ENCODE assay signal across 18 cellular contexts in genomic region chr9:86045654-86046053, GRCh38. TPM values are rescaled to one million over a fixed set of nuclear protein-coding genes. Genes with fewer than 3 reads are reported as not detected.
DNase-seq lines count a peak whose midpoint lies in the region; ATAC-seq and TF ChIP-seq lines count a peak whose summit lies in the region.
"Had no signal": no experiment of that assay in that cellular context is flagged by ENCODE, and none has a peak within 500 bp of the region (broad histone marks: within the 10 kb centered on the region; RNA-seq: fewer than 3 reads in every experiment).

No MANE protein-coding gene starts in this region.

- POLR2A ChIA-PET in HEK293 (lab: Yijun Ruan, JAX) (no interaction called here), A673 (lab: Charles Lee; ENCODE audit: low non-redundant PET) (no interaction called here), WTC11 (lab: Charles Lee) (interaction anchor here (0.5 to 1.1 kb wide), 2 partner anchors 29 to 146 kb away, joined by 3 to 13 read pairs; no protein-coding TSS in a partner anchor)

- 0 out of 2 replicates have a peak, but pooled peaks cover 3% of the 10 kb centered on the region for H3K4me1 Mint-ChIP-seq in WTC11
- H3K4me1 Mint-ChIP-seq: CD4-positive, alpha-beta memory T cell had no signal

- peaks cover 4% of the 10 kb centered on the region; the same call in 1 of the 2 replicates for H3K9me3 Mint-ChIP-seq in WTC11

- H3K36me3 Mint-ChIP-seq in WTC11, result peaks cover 11% of the 10 kb centered on the region
- H3K36me3 Mint-ChIP-seq: CD4-positive, alpha-beta memory T cell had no signal

- no peak overlapping the region for H3K27ac Mint-ChIP-seq in WTC11
- H3K27ac Mint-ChIP-seq: CD4-positive, alpha-beta memory T cell had no signal

- ATAC-seq in mucosa of descending colon (peak; percentile 26), WTC11 (no peak)

- no peak for TF ChIP-seq CTCF in HEK293 (tag by site-specific recombination; IDR thresholded peaks at IDR 0.05)
- no peak for TF ChIP-seq CTCF in VCaP (conservative IDR thresholded peaks at IDR 0.05)
- no peak for TF ChIP-seq CTCF in mucosa of descending colon (IDR thresholded peaks at IDR 0.05)
- no peak for TF ChIP-seq CTCF in A673 (conservative IDR thresholded peaks at IDR 0.05; ENCODE audit: low read depth, low read length)
- no peak for TF ChIP-seq CTCF in WTC11 (IDR thresholded peaks at IDR 0.05)

- H3K27me3 Mint-ChIP-seq in WTC11 (ENCODE audit: low read depth), result no peaks in the 10 kb centered on the region

- no TSS peak for BruUV-seq in A673 (replicated peaks; lab: Mats Ljungman, UMichigan)

- DNase-seq in mucosa of descending colon (no peak), A673 (ENCODE audit: low spot score) (no peak), WTC11 (ENCODE audit: low spot score) (no peak)
- DNase-seq in activated CD4-positive, alpha-beta T cell treated with anti-CD3 and anti-CD28 coated beads for 1 hour, result no peak
- DNase-seq: ACHN; AML-193; BE2C; Calu3; CD4-positive, alpha-beta memory T cell; COR-L47; DMS53; DMS79 treated with DMSO at 0.1 percent for 48 hours; GF-D8; GOT3 had no signal

- H3K9me3 ChIP-seq in HEK293 (ENCODE audit: control insufficient read depth, insufficient read depth, low read depth, low read length) (no peaks in the 10 kb centered on the region), mucosa of descending colon (no peaks in the 10 kb centered on the region), A673 (ENCODE audit: low read depth, low read length, poor library complexity, severe bottlenecking) (no peaks in the 10 kb centered on the region)
- H3K9me3 ChIP-seq: BE2C; BLaER1 treated with 17β-estradiol and CSF1 and Interleukin-3, amounts not matched to agents 10 nM and 100 nM; HAP-1 had no signal

- H3K4me3 Mint-ChIP-seq in WTC11, result no peak overlapping the region
- H3K4me3 Mint-ChIP-seq: CD4-positive, alpha-beta memory T cell had no signal

- H3K4me3 ChIP-seq in HEK293 (ENCODE audit: low read depth, low read length) (no peak overlapping the region), mucosa of descending colon (no peak overlapping the region), A673 (ENCODE audit: low read depth, low read length, poor library complexity, severe bottlenecking) (no peak overlapping the region)
- H3K4me3 ChIP-seq: BLaER1 treated with 17β-estradiol and CSF1 and Interleukin-3, amounts not matched to agents 10 nM and 100 nM; HAP-1 had no signal

- intact Hi-C loops in mucosa of descending colon (cut with DNase I, micrococcal nuclease), result no loop called here
- intact Hi-C loops in A673 (cut with micrococcal nuclease; ENCODE audit: unreplicated experiment), result no loop called here

- H3K27me3 ChIP-seq in A673 (replicated peaks; ENCODE audit: insufficient read depth, low read depth, low read length, poor library complexity), result no peaks in the 10 kb centered on the region
- H3K27me3 ChIP-seq: BE2C; BLaER1 treated with 17β-estradiol and CSF1 and Interleukin-3, amounts not matched to agents 10 nM and 100 nM had no signal

- H3K36me3 ChIP-seq in HEK293 (ENCODE audit: control insufficient read depth in 2 of 2, insufficient read depth in 1 of 2, low read length in 2 of 2) (peaks cover 0 to 27% of the 10 kb centered on the region in 2 experiments; a peak in 2 of 3 replicates), mucosa of descending colon (ENCODE audit: low read depth) (no peaks in the 10 kb centered on the region), A673 (ENCODE audit: insufficient read depth, low read length, poor library complexity, severe bottlenecking) (no peaks in the 10 kb centered on the region)
- H3K36me3 ChIP-seq: HAP-1 had no signal

- H3K4me1 ChIP-seq in HEK293 (ENCODE audit: control insufficient read depth, insufficient read depth, low read length), result no peaks in the 10 kb centered on the region
- H3K4me1 ChIP-seq in mucosa of descending colon (ENCODE audit: low read depth), result no peaks in the 10 kb centered on the region
- no peaks in the 10 kb centered on the region for H3K4me1 ChIP-seq in A673 (ENCODE audit: insufficient read depth, low read length, poor library complexity, severe bottlenecking)
- H3K4me1 ChIP-seq: BE2C; BLaER1 treated with 17β-estradiol and CSF1 and Interleukin-3, amounts not matched to agents 10 nM and 100 nM; HAP-1 had no signal

- no peak overlapping the region for H3K27ac ChIP-seq in HEK293 (ENCODE audit: extremely low read depth, low read depth, low read length)
- peak overlapping the region; percentile 99 for H3K27ac ChIP-seq in VCaP
- H3K27ac ChIP-seq in A673 (ENCODE audit: low read depth, low read length, poor library complexity, severe bottlenecking), result no peak overlapping the region
- H3K27ac ChIP-seq: BLaER1 treated with 17β-estradiol and CSF1 and Interleukin-3, amounts not matched to agents 10 nM and 100 nM had no signal

- CTCF ChIA-PET in HEK293 (lab: Yijun Ruan, JAX) (interaction anchor here (0.6 to 1.0 kb wide), 5 partner anchors 12 to 356 kb away, joined by 3 read pairs; no protein-coding TSS in a partner anchor), A673 (lab: Charles Lee) (interaction anchor here (0.5 kb wide), 1 partner anchor 82 kb away, joined by 19 read pairs; no protein-coding TSS in a partner anchor), WTC11 (lab: Charles Lee) (interaction anchor here (0.9 to 1.4 kb wide), 3 partner anchors 31 to 156 kb away, joined by 3 to 5 read pairs (median 3); no protein-coding TSS in a partner anchor)

TF ChIP-seq in HEK293, 187 proteins besides CTCF, POLR2A, EP300 and RAD21 (continues in another document):
- no peak for TF ChIP-seq ZBTB11 (tag by site-specific recombination; conservative IDR thresholded peaks at IDR 0.05; ENCODE audit: low read depth)
- TF ChIP-seq ZEB2 (tag by site-specific recombination; IDR thresholded peaks at IDR 0.05), result no peak

TF ChIP-seq in WTC11, 78 proteins besides CTCF, POLR2A, EP300 and RAD21:
- TF ChIP-seq RELA (CRISPR knock-in tag; IDR thresholded peaks at IDR 0.05; ENCODE audit: borderline replicate concordance), result no peak
- TF ChIP-seq HMGXB4 (CRISPR knock-in tag; IDR thresholded peaks at IDR 0.05), result no peak
- no peak for TF ChIP-seq ZNF512 (CRISPR knock-in tag; IDR thresholded peaks at IDR 0.05; ENCODE audit: borderline replicate concordance)

RNA-seq across cellular contexts. Expression of gene GOLM1, which starts 53.7 kb away (rescaled TPM):
- total RNA-seq in mucosa of descending colon, result 100 to 1,000 TPM; 172 to 414 (median 333) TPM
- total RNA-seq in A673 (2021), result 84.2 and 86.1 TPM in 2 replicates
- total RNA-seq in WTC11 (2021), result 75.1 to 81.8 TPM (median 77.3 TPM) in 3 replicates
- total RNA-seq: CD4-positive, alpha-beta memory T cell had no signal
